In genomic region chr9:4555251-4555650, GRCh38 we compare ENCODE assay signal across 11 cellular contexts.
A peak's percentile ranks its signal among the peaks of the same experiment; 100 is the strongest.
DNase-seq lines count a peak whose midpoint lies in the region; ATAC-seq and TF ChIP-seq lines count a peak whose summit lies in the region.
"Had no signal": no experiment of that assay in that cellular context is flagged by ENCODE, and none has a peak within 500 bp of the region (broad histone marks: within the 10 kb centered on the region; RNA-seq: fewer than 3 reads in every experiment).

No MANE protein-coding gene starts in this region.

- H3K9me3 ChIP-seq in gastrocnemius medialis = no peaks in the 10 kb centered on the region
- H3K9me3 ChIP-seq: HAP-1 had no signal

- intact Hi-C loops in gastrocnemius medialis (cut with DNase I; ENCODE audit: low total_unique reads) = loop anchor here (5.0 kb wide), 1 partner anchor 63 kb away; the partner anchor contains the start of gene SLC1A1

- no peak overlapping the region for H3K4me3 ChIP-seq in gastrocnemius medialis
- H3K4me3 ChIP-seq: HAP-1 had no signal

- no peaks in the 10 kb centered on the region for H3K27me3 ChIP-seq in gastrocnemius medialis

- TF ChIP-seq CTCF in gastrocnemius medialis (IDR thresholded peaks at IDR 0.05 in 4 of 5, conservative IDR thresholded peaks at IDR 0.05 in 1 of 5) = no peak

- ATAC-seq in gastrocnemius medialis (peak; percentile 31 to 37), GM18861 (IDR thresholded peaks at IDR 0.05; ENCODE audit: unreplicated experiment) (no peak)

- DNase-seq in activated gamma-delta T cell treated with Interleukin-2 at 50 U/mL for 16 hours (peak; percentile 12), activated gamma-delta T cell (lab: John Stamatoyannopoulos, UW) (no peak), NCI-H2227 treated with DMSO at 0.1 percent for 48 hours (lab: John Stamatoyannopoulos, UW) (peak; percentile 85), gastrocnemius medialis (no peak), GDM1 (lab: John Stamatoyannopoulos, UW) (no peak)
- peak; percentile 35 for DNase-seq in central memory CD4-positive, alpha-beta T cell
- DNase-seq in stimulated activated CD4-positive, alpha-beta T cell treated with anti-CD3 and anti-CD28 coated beads, Interleukin-1b, Interleukin-23, amount 100 ng/mL, for 48 hours = no peak
- DNase-seq: immature natural killer cell; stimulated activated CD4-positive, alpha-beta T cell treated with anti-CD3 and anti-CD28 coated beads, Interleukin-4, amount 100 ng/mL, for 4 hours had no signal

- no peak for TF ChIP-seq POLR2A in gastrocnemius medialis (IDR thresholded peaks at IDR 0.05)

- peak overlapping the region; percentile 36 to 73 (median 50) for H3K27ac ChIP-seq in gastrocnemius medialis

- in situ Hi-C loops in gastrocnemius medialis (cut with MboI; ENCODE audit: low sequenced_read_pairs in 4 of 4) = no loop called here

- no peaks in the 10 kb centered on the region for H3K36me3 ChIP-seq in gastrocnemius medialis
- H3K36me3 ChIP-seq: HAP-1 had no signal

- H3K4me1 ChIP-seq in gastrocnemius medialis = peaks cover 20 to 21% of the 10 kb centered on the region in 2 donors
- H3K4me1 ChIP-seq: HAP-1 had no signal

Comparison
In these comparisons a context has a peak if more than half of its experiments do, and no peak if none do; other contexts are left out.
1. DNase-seq: peak in activated gamma-delta T cell treated with Interleukin-2 at 50 U/mL for 16 hours (single experiment), NCI-H2227 treated with DMSO at 0.1 percent for 48 hours (single experiment) and central memory CD4-positive, alpha-beta T cell (single experiment); none in activated gamma-delta T cell (single experiment), gastrocnemius medialis (0 of 2), GDM1 (single experiment) and stimulated activated CD4-positive, alpha-beta T cell treated with anti-CD3 and anti-CD28 coated beads, Interleukin-1b, Interleukin-23, amount 100 ng/mL, for 48 hours (single experiment).